15 cellular contexts compared by ENCODE assay signal in the genomic region with DNA sequence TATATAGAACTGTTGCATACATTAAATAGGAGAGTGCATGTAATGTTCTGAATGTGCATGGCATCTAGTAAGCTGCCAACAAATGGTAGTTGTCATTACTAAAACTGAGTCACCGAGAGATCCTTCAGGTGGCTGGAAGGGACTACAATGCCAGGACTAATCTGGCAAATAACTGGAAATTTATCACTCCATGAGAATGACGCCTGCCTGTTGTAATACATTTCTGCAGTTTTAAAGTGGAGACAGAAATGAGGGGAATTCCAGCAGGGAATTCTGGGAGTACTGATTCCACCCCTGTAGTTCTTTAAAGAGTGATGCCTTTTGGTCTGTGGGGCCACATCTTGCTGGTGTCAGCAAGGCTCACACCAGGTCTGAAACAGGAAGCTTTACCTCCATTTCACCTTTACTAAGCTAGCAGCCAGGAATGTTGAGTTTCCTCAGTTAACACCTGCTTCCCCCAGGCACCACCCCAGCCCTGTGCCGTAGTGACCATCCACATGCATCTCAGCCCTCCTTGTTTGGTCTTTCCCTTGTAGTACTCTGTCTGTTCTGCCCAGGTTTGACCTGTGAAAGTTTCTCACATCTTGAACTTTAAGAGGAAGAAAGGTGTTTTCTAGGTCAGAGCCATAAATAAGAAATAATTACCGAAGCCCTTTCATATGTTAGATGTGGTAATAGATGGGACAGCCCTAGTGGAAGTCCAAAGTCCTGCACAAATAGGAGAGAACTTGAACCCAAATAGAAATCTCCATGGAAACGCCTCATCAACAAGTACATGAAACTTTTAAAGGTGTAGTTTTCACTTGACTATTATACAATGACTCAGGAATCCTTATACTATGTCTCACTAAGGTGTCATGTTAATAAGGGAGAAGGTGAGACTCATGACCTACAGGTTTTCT. TPM values are rescaled to one million over a fixed set of nuclear protein-coding genes. Genes with fewer than 3 reads are reported as not detected.
DNase-seq lines count a peak whose midpoint lies in the region; ATAC-seq, FAIRE-seq and TF ChIP-seq lines count a peak whose summit lies in the region.
"Had no signal": no experiment of that assay in that cellular context is flagged by ENCODE, and none has a peak within 500 bp of the region (broad histone marks: within the 10 kb centered on the region; RNA-seq: fewer than 3 reads in every experiment).

No MANE protein-coding gene starts in this region.

- H3K4me3 ChIP-seq in duodenal mucosa (ENCODE audit: low read depth in 1 of 2, low read length in 2 of 2) (peak overlapping the region in 1 of 2 donors; percentile 37), mucosa of descending colon (no peak overlapping the region)

- H3K27ac Mint-ChIP-seq in Calu3 (ENCODE audit: unreplicated experiment), result peak overlapping the region; percentile 97
- H3K27ac Mint-ChIP-seq: natural killer cell had no signal

- TF ChIP-seq CTCF in Calu3 (IDR thresholded peaks at IDR 0.05; ENCODE audit: unreplicated experiment), result no peak
- no peak for TF ChIP-seq CTCF in mucosa of descending colon (IDR thresholded peaks at IDR 0.05)
- no peak for TF ChIP-seq CTCF in GM13977 (IDR thresholded peaks at IDR 0.05; ENCODE audit: extremely low read depth, insufficient read depth, missing control alignments)

- H3K36me3 ChIP-seq in duodenal mucosa (ENCODE audit: control insufficient read depth in 1 of 2, insufficient read depth in 2 of 2, low read length in 2 of 2), result peaks cover 18 to 32% of the 10 kb centered on the region in 2 donors
- no peaks in the 10 kb centered on the region for H3K36me3 ChIP-seq in mucosa of descending colon (ENCODE audit: low read depth)

- BruUV-seq in Calu3 (replicated peaks; lab: Mats Ljungman, UMichigan), result TSS peak; percentile 12

- H3K4me1 ChIP-seq in duodenal mucosa (ENCODE audit: control insufficient read depth in 1 of 2, insufficient read depth in 2 of 2, low read length in 2 of 2) (peaks cover 35 to 48% of the 10 kb centered on the region in 2 donors), mucosa of descending colon (ENCODE audit: low read depth) (peaks cover 20% of the 10 kb centered on the region)

- H3K27ac ChIP-seq in duodenal mucosa (ENCODE audit: low read depth, low read length), result peak overlapping the region; percentile 68

- H3K27me3 ChIP-seq in duodenal mucosa (ENCODE audit: control insufficient read depth in 1 of 2, insufficient read depth in 2 of 2, low read length in 2 of 2), result no peaks in the 10 kb centered on the region

- no peak for TF ChIP-seq POLR2A in GM12892 (IDR thresholded peaks at IDR 0.05; ENCODE audit: low read depth, low read length)

- no peaks in the 10 kb centered on the region for H3K27me3 Mint-ChIP-seq in Calu3 (ENCODE audit: unreplicated experiment)

- no peaks in the 10 kb centered on the region for H3K9me3 Mint-ChIP-seq in Calu3 (ENCODE audit: low read depth, unreplicated experiment)
- H3K9me3 Mint-ChIP-seq: natural killer cell had no signal

- ATAC-seq in mucosa of descending colon, result peak; percentile 85

- H3K4me3 Mint-ChIP-seq in Calu3 (ENCODE audit: low read depth, unreplicated experiment), result peak overlapping the region; percentile 56
- H3K4me3 Mint-ChIP-seq: natural killer cell had no signal

- H3K36me3 Mint-ChIP-seq in Calu3 (ENCODE audit: insufficient read depth, unreplicated experiment), result peaks cover 58% of the 10 kb centered on the region
- H3K36me3 Mint-ChIP-seq: natural killer cell had no signal

- intact Hi-C loops in Calu3 (cut with micrococcal nuclease; ENCODE audit: unreplicated experiment), result loop anchor here (1.0 to 5.0 kb wide), 3 partner anchors 21 to 70 kb away; no protein-coding TSS in a partner anchor
- intact Hi-C loops in mucosa of descending colon (cut with DNase I, micrococcal nuclease), result no loop called here

- no peak for FAIRE-seq in GM12892 (lab: Jason Lieb, UNC)
- FAIRE-seq: D721Med had no signal

- CTCF ChIA-PET in Calu3 (lab: Charles Lee), result interaction anchor here (0.5 to 1.9 kb wide), 12 partner anchors 21 to 127 kb away, joined by 3 to 12 read pairs (median 4); no protein-coding TSS in a partner anchor

- peak overlapping the region in 1 of 2 donors; percentile 35 for H3K9ac ChIP-seq in duodenal mucosa (ENCODE audit: low read depth in 1 of 2, low read length in 2 of 2)

- DNase-seq in Calu3 (peak; percentile 73), RKO (ENCODE audit: low spot score) (peak; percentile 19), mucosa of descending colon (peak in 1 of 3 donors; percentile 41), NAMALWA (ENCODE audit: low spot score) (no peak), DMS153 treated with DMSO at 0.1 percent for 48 hours (lab: John Stamatoyannopoulos, UW; ENCODE audit: unreplicated experiment) (no peak), GM12892 (ENCODE audit: insufficient read length) (no peak), GM13977 (ENCODE audit: low spot score) (no peak)
- DNase-seq: activated CD4-positive, alpha-beta T cell treated with anti-CD3 and anti-CD28 coated beads for 4 hours; aorta; glutamatergic neuron; natural killer cell; OCI-M1 had no signal

- H3K9me3 ChIP-seq in duodenal mucosa (ENCODE audit: control insufficient read depth in 1 of 2, low read length in 2 of 2), result no peaks in the 10 kb centered on the region
- H3K9me3 ChIP-seq in mucosa of descending colon, result no peaks in the 10 kb centered on the region

- in situ Hi-C loops in GM13977 (cut with MboI; ENCODE audit: low pct_unique_long_range_greater_than_20kb, low sequenced_read_pairs, unreplicated experiment), result no loop called here

- H3K4me1 Mint-ChIP-seq in Calu3 (ENCODE audit: low read depth, unreplicated experiment), result peaks cover 48% of the 10 kb centered on the region

RNA-seq across cellular contexts. Expression of a gene that starts 56.7 kb away (rescaled TPM):
- total RNA-seq in Calu3 (2022) (not detected in 2 replicates), mucosa of descending colon (under 1 TPM in 2 of 3 donors, not detected in 1; 0.13 to 0.34 TPM)
- 0.06 TPM for polyA plus RNA-seq in GM12892 (2012; ENCODE audit: missing spikeins)
- total RNA-seq: H4, natural killer cell had no signal
- polyA plus RNA-seq: aorta had no signal

Comparison
In these comparisons a context has a peak if more than half of its experiments do, and no peak if none do; other contexts are left out.
1. DNase-seq: peak in Calu3 (single experiment) and RKO (single experiment); none in NAMALWA (single experiment), DMS153 treated with DMSO at 0.1 percent for 48 hours (single experiment), GM12892 (single experiment) and GM13977 (single experiment).